Comparison of ENCODE assay signal across 15 cellular contexts in the genomic region with DNA sequence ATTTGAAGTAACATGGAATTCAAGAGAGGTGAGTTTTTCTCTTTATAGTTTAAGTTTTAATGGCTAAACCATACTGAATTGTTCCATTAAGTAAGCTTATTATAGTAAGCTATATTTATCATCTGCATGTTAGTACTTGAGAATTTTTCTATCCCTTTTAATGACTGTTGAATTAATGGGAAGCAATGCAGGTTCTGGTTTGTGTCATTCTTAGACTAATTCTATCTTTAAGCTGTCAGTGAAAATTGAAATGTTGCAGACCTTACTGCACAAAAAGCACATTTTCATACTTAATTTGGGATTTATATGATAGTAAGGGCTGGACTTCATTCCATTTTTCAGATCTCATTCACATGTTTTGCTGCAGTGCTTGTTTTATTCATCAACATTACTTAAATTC. TPM values are rescaled to one million over a fixed set of nuclear protein-coding genes. Genes with fewer than 3 reads are reported as not detected.
DNase-seq lines count a peak whose midpoint lies in the region; ATAC-seq and TF ChIP-seq lines count a peak whose summit lies in the region.
"Had no signal": no experiment of that assay in that cellular context is flagged by ENCODE, and none has a peak within 500 bp of the region (broad histone marks: within the 10 kb centered on the region; RNA-seq: fewer than 3 reads in every experiment).

No MANE protein-coding gene starts in this region.

- ATAC-seq in left cardiac atrium = no peak
- ATAC-seq in activated T-helper 17 cell treated with anti-CD3 and anti-CD28 coated beads, Interleukin-2, amount 50 U/mL, for 72 hours (replicated peaks) = no peak
- no peak for ATAC-seq in stimulated activated effector memory CD8-positive, alpha-beta T cell treated with anti-CD3 and anti-CD28 coated beads, Interleukin-12 subunit alpha, Interleukin-12 subunit beta, amount 100 ng/mL, for 72 hours
- ATAC-seq in HG03097 (IDR thresholded peaks at IDR 0.05; ENCODE audit: low FRiP score, unreplicated experiment) = no peak

- TF ChIP-seq CTCF in left ventricle myocardium inferior (IDR thresholded peaks at IDR 0.05; ENCODE audit: borderline replicate concordance) = no peak

- no peaks in the 10 kb centered on the region for H3K27me3 ChIP-seq in left ventricle myocardium inferior (ENCODE audit: low read depth)
- H3K27me3 ChIP-seq: BLaER1 had no signal

- H3K27ac Mint-ChIP-seq in activated CD4-positive, alpha-beta T cell treated with anti-CD3 and anti-CD28 coated beads, Interleukin-2, amount 10 ng/mL, durations not matched to agents 24 days and 14 days = peak overlapping the region; percentile 51
- H3K27ac Mint-ChIP-seq in activated T-helper 17 cell treated with anti-CD3 and anti-CD28 coated beads, Interleukin-2, amount 50 U/mL, for 72 hours = peak overlapping the region; percentile 64
- peak overlapping the region; percentile 50 for H3K27ac Mint-ChIP-seq in stimulated activated effector memory CD8-positive, alpha-beta T cell treated with anti-CD3 and anti-CD28 coated beads, Interleukin-12 subunit alpha, Interleukin-12 subunit beta, amount 100 ng/mL, for 72 hours

- DNase-seq in activated CD4-positive, alpha-beta T cell treated with anti-CD3 and anti-CD28 coated beads, Interleukin-2, amount 10 ng/mL, durations not matched to agents 24 days and 14 days = no peak
- DNase-seq in activated CD4-positive, alpha-beta T cell treated with anti-CD3 and anti-CD28 coated beads, Interleukin-2, amount 50 U/mL, for 1 hour = no peak
- DNase-seq in left ventricle myocardium inferior (no peak), left cardiac atrium (no peak), activated gamma-delta T cell treated with Interleukin-2 at 50 U/mL for 16 hours (no peak)
- no peak for DNase-seq in stimulated activated effector memory CD8-positive, alpha-beta T cell treated with anti-CD3 and anti-CD28 coated beads, Interleukin-12 subunit alpha, Interleukin-12 subunit beta, amount 100 ng/mL, for 72 hours (ENCODE audit: low spot score in 2 of 2)
- DNase-seq: GF-D8, KBM-7, NCI-H1436 treated with DMSO at 0.1 percent for 48 hours, NCI-H2029 treated with DMSO at 0.1 percent for 48 hours, NCI-H748 treated with DMSO at 0.1 percent for 48 hours, RPMI8226 had no signal

- H3K36me3 ChIP-seq in left ventricle myocardium inferior = peaks cover 96% of the 10 kb centered on the region

- H3K9me3 ChIP-seq in left ventricle myocardium inferior (replicated peaks) = no peaks in the 10 kb centered on the region
- H3K9me3 ChIP-seq: BLaER1 had no signal

- intact Hi-C loops in activated CD4-positive, alpha-beta T cell treated with anti-CD3 and anti-CD28 coated beads, Interleukin-2, amount 10 ng/mL, durations not matched to agents 24 days and 14 days (cut with micrococcal nuclease) = loop anchor here (5.0 kb wide), 1 partner anchor 115 kb away; no protein-coding TSS in a partner anchor
- intact Hi-C loops in left ventricle myocardium inferior (cut with micrococcal nuclease) = no loop called here
- intact Hi-C loops in left cardiac atrium (cut with DNase I) = loop anchor here in 1 of 2 donors (10.0 kb wide), 1 partner anchor 818 kb away; no protein-coding TSS in a partner anchor

- no peaks in the 10 kb centered on the region for H3K27me3 Mint-ChIP-seq in activated CD4-positive, alpha-beta T cell treated with anti-CD3 and anti-CD28 coated beads, Interleukin-2, amount 10 ng/mL, durations not matched to agents 24 days and 14 days
- H3K27me3 Mint-ChIP-seq in activated T-helper 17 cell treated with anti-CD3 and anti-CD28 coated beads, Interleukin-2, amount 50 U/mL, for 72 hours = no peaks in the 10 kb centered on the region

- peaks cover 14% of the 10 kb centered on the region for H3K4me1 ChIP-seq in left ventricle myocardium inferior
- H3K4me1 ChIP-seq: BLaER1 had no signal

- H3K9me3 Mint-ChIP-seq in activated CD4-positive, alpha-beta T cell treated with anti-CD3 and anti-CD28 coated beads, Interleukin-2, amount 10 ng/mL, durations not matched to agents 24 days and 14 days = no peaks in the 10 kb centered on the region
- no peaks in the 10 kb centered on the region for H3K9me3 Mint-ChIP-seq in activated T-helper 17 cell treated with anti-CD3 and anti-CD28 coated beads, Interleukin-2, amount 50 U/mL, for 72 hours
- H3K9me3 Mint-ChIP-seq in stimulated activated effector memory CD8-positive, alpha-beta T cell treated with anti-CD3 and anti-CD28 coated beads, Interleukin-12 subunit alpha, Interleukin-12 subunit beta, amount 100 ng/mL, for 72 hours = no peaks in the 10 kb centered on the region

- no peak overlapping the region for H3K4me3 Mint-ChIP-seq in activated CD4-positive, alpha-beta T cell treated with anti-CD3 and anti-CD28 coated beads, Interleukin-2, amount 10 ng/mL, durations not matched to agents 24 days and 14 days
- no peak overlapping the region for H3K4me3 Mint-ChIP-seq in activated T-helper 17 cell treated with anti-CD3 and anti-CD28 coated beads, Interleukin-2, amount 50 U/mL, for 72 hours
- no peak overlapping the region for H3K4me3 Mint-ChIP-seq in stimulated activated effector memory CD8-positive, alpha-beta T cell treated with anti-CD3 and anti-CD28 coated beads, Interleukin-12 subunit alpha, Interleukin-12 subunit beta, amount 100 ng/mL, for 72 hours

- peaks cover 79% of the 10 kb centered on the region for H3K36me3 Mint-ChIP-seq in activated CD4-positive, alpha-beta T cell treated with anti-CD3 and anti-CD28 coated beads, Interleukin-2, amount 10 ng/mL, durations not matched to agents 24 days and 14 days (ENCODE audit: low read depth)
- peaks cover 100% of the 10 kb centered on the region for H3K36me3 Mint-ChIP-seq in activated T-helper 17 cell treated with anti-CD3 and anti-CD28 coated beads, Interleukin-2, amount 50 U/mL, for 72 hours (ENCODE audit: low read depth)
- peaks cover 100% of the 10 kb centered on the region for H3K36me3 Mint-ChIP-seq in stimulated activated effector memory CD8-positive, alpha-beta T cell treated with anti-CD3 and anti-CD28 coated beads, Interleukin-12 subunit alpha, Interleukin-12 subunit beta, amount 100 ng/mL, for 72 hours

- H3K4me3 ChIP-seq in left ventricle myocardium inferior = no peak overlapping the region
- H3K4me3 ChIP-seq: BLaER1 had no signal

- peak overlapping the region; percentile 1 for H3K27ac ChIP-seq in left ventricle myocardium inferior (replicated peaks)
- H3K27ac ChIP-seq: BLaER1 had no signal

- H3K4me1 Mint-ChIP-seq in activated CD4-positive, alpha-beta T cell treated with anti-CD3 and anti-CD28 coated beads, Interleukin-2, amount 10 ng/mL, durations not matched to agents 24 days and 14 days = peaks cover 28% of the 10 kb centered on the region
- peaks cover 3% of the 10 kb centered on the region for H3K4me1 Mint-ChIP-seq in activated T-helper 17 cell treated with anti-CD3 and anti-CD28 coated beads, Interleukin-2, amount 50 U/mL, for 72 hours
- H3K4me1 Mint-ChIP-seq in stimulated activated effector memory CD8-positive, alpha-beta T cell treated with anti-CD3 and anti-CD28 coated beads, Interleukin-12 subunit alpha, Interleukin-12 subunit beta, amount 100 ng/mL, for 72 hours = peaks cover 22% of the 10 kb centered on the region

RNA-seq across cellular contexts. Expression of a gene that starts 25.9 kb away (rescaled TPM):
- 187 and 195 TPM in 2 replicates for total RNA-seq in activated CD4-positive, alpha-beta T cell treated with anti-CD3 and anti-CD28 coated beads, Interleukin-2, amount 10 ng/mL, durations not matched to agents 24 days and 14 days
- total RNA-seq in left ventricle myocardium inferior (48.6 TPM), left cardiac atrium (10 to 100 TPM; 56.1 to 68.5 TPM)
- total RNA-seq in activated T-helper 17 cell treated with anti-CD3 and anti-CD28 coated beads, Interleukin-2, amount 50 U/mL, for 72 hours = 100 to 1,000 TPM; 195 to 227 TPM

RNA-seq across cellular contexts. Expression of a gene that starts 41.7 kb away (rescaled TPM):
- total RNA-seq in activated CD4-positive, alpha-beta T cell treated with anti-CD3 and anti-CD28 coated beads, Interleukin-2, amount 10 ng/mL, durations not matched to agents 24 days and 14 days = 23.3 and 25.3 TPM in 2 replicates
- 9.0 TPM for total RNA-seq in left ventricle myocardium inferior
- total RNA-seq in left cardiac atrium = 10 to 100 TPM in 1 of 2 donors, 1 to 10 TPM in 1; 8.8 to 12.5 TPM
- total RNA-seq in activated T-helper 17 cell treated with anti-CD3 and anti-CD28 coated beads, Interleukin-2, amount 50 U/mL, for 72 hours = 10 to 100 TPM; 21.4 to 24.0 TPM
